Comparison of ENCODE assay signal across 17 cellular contexts in genomic region chr3:79410617-79411016, GRCh38.
DNase-seq lines count a peak whose midpoint lies in the region; ATAC-seq, FAIRE-seq and TF ChIP-seq lines count a peak whose summit lies in the region.
"Had no signal": no experiment of that assay in that cellular context is flagged by ENCODE, and none has a peak within 500 bp of the region (broad histone marks: within the 10 kb centered on the region; RNA-seq: fewer than 3 reads in every experiment).

No MANE protein-coding gene starts in this region.

- H3K79me2 ChIP-seq in H1 (ENCODE audit: control insufficient read depth in 1 of 2, insufficient read depth in 2 of 2, low read length in 2 of 2) (no peaks in the 10 kb centered on the region), smooth muscle cell (ENCODE audit: low read depth) (no peaks in the 10 kb centered on the region)

- POLR2A ChIA-PET in H1 (lab: Charles Lee; ENCODE audit: partially characterized antibody) = no interaction called here

- no peak overlapping the region for H2BK20ac ChIP-seq in H1 (ENCODE audit: low read length)

- no peak overlapping the region for H2BK15ac ChIP-seq in H1 (ENCODE audit: low read length)

- H2AFZ ChIP-seq in H1 (ENCODE audit: low read length) (peak overlapping the region; percentile 55; the same call in 1 of the 2 replicates), smooth muscle cell (ENCODE audit: low read depth) (peak overlapping the region; percentile 23)

- H3K4me3 ChIP-seq in H1 (ENCODE audit: extremely low read depth in 1 of 4, insufficient read depth in 2 of 4, low read depth in 3 of 4, low read length in 4 of 4) (no peak overlapping the region), right lobe of liver (peak overlapping the region in 1 of 3 donors; percentile 14), smooth muscle cell (no peak overlapping the region)

- H3K9me3 ChIP-seq in H1 (ENCODE audit: insufficient read depth in 2 of 2, low read depth in 1 of 2, low read length in 1 of 2) = no peaks in the 10 kb centered on the region
- no peaks in the 10 kb centered on the region for H3K9me3 ChIP-seq in right lobe of liver
- H3K9me3 ChIP-seq in smooth muscle cell (replicated peaks; ENCODE audit: low read depth) = no peaks in the 10 kb centered on the region

- H3K4me1 ChIP-seq in H1 (replicated peaks in 1 of 4; ENCODE audit: control insufficient read depth in 3 of 4, insufficient read depth in 4 of 4, low read length in 3 of 4) (no peaks in the 10 kb centered on the region), right lobe of liver (peaks cover 0 to 55% (median 3%) of the 10 kb centered on the region in 4 donors), smooth muscle cell (ENCODE audit: low read depth) (no peaks in the 10 kb centered on the region)

- H3K27me3 Mint-ChIP-seq in activated T-helper 17 cell treated with anti-CD3 and anti-CD28 coated beads, Interleukin-2, amount 50 U/mL, for 72 hours = no peaks in the 10 kb centered on the region
- H3K27me3 Mint-ChIP-seq: CD4-positive, alpha-beta memory T cell had no signal

- H2BK120ac ChIP-seq in H1 (replicated peaks; ENCODE audit: low read depth, low read length) = no peak overlapping the region

- H3K4me2 ChIP-seq in H1 (ENCODE audit: insufficient read depth in 1 of 2, low read depth in 2 of 2, low read length in 2 of 2) (no peak overlapping the region), smooth muscle cell (no peak overlapping the region)

- no peak overlapping the region for H2BK5ac ChIP-seq in H1 (ENCODE audit: low read depth, low read length)

- H3K56ac ChIP-seq in H1 (replicated peaks; ENCODE audit: insufficient read length, low read depth, low read length) = no peak overlapping the region

- H4K8ac ChIP-seq in H1 (ENCODE audit: extremely low read depth, insufficient read depth, low read length) = no peak overlapping the region

- H3F3A ChIP-seq in smooth muscle cell (ENCODE audit: low read depth) = no peaks in the 10 kb centered on the region

- no peaks in the 10 kb centered on the region for H3K79me1 ChIP-seq in H1 (ENCODE audit: low read depth, low read length)

- no peak overlapping the region for H3K4ac ChIP-seq in H1 (replicated peaks; ENCODE audit: insufficient read length, low read depth, low read length)

- peak; percentile 61 to 78 (median 71) for ATAC-seq in right lobe of liver
- ATAC-seq in activated T-helper 17 cell treated with anti-CD3 and anti-CD28 coated beads, Interleukin-2, amount 50 U/mL, for 72 hours (replicated peaks) = no peak

- no peak for TF ChIP-seq RAD21 in H1 (IDR thresholded peaks at IDR 0.05 in 1 of 2, conservative IDR thresholded peaks at IDR 0.05 in 1 of 2; ENCODE audit: low read depth in 2 of 2, low read length in 2 of 2)

- H3K36me3 ChIP-seq in H1 (ENCODE audit: control insufficient read depth in 2 of 4, insufficient read depth in 4 of 4, low read length in 3 of 4) (no peaks in the 10 kb centered on the region), right lobe of liver (no peaks in the 10 kb centered on the region), smooth muscle cell (ENCODE audit: low read depth) (no peaks in the 10 kb centered on the region)

- CTCF ChIA-PET in H1 (lab: Charles Lee; ENCODE audit: partially characterized antibody) = no interaction called here

- H2AK5ac ChIP-seq in H1 (ENCODE audit: low read depth, low read length) = no peak overlapping the region

- no peak overlapping the region for H3K27ac Mint-ChIP-seq in activated T-helper 17 cell treated with anti-CD3 and anti-CD28 coated beads, Interleukin-2, amount 50 U/mL, for 72 hours
- H3K27ac Mint-ChIP-seq: CD4-positive, alpha-beta memory T cell had no signal

- H2BK12ac ChIP-seq in H1 (ENCODE audit: low read depth, low read length) = no peak overlapping the region

- no peak overlapping the region for H3K18ac ChIP-seq in H1 (ENCODE audit: extremely low read depth, low read length)

- H3K9me3 Mint-ChIP-seq in activated T-helper 17 cell treated with anti-CD3 and anti-CD28 coated beads, Interleukin-2, amount 50 U/mL, for 72 hours = peaks cover 16% of the 10 kb centered on the region

- H3K14ac ChIP-seq in H1 (ENCODE audit: insufficient read length) = no peak overlapping the region

- H3K23ac ChIP-seq in H1 (ENCODE audit: insufficient read length) = no peak overlapping the region

- no peaks in the 10 kb centered on the region for H3K4me1 Mint-ChIP-seq in activated T-helper 17 cell treated with anti-CD3 and anti-CD28 coated beads, Interleukin-2, amount 50 U/mL, for 72 hours
- H3K4me1 Mint-ChIP-seq: CD4-positive, alpha-beta memory T cell had no signal

- no peak overlapping the region for H3K27ac ChIP-seq in H1 (ENCODE audit: low read depth, low read length)
- H3K27ac ChIP-seq in right lobe of liver = peak overlapping the region; percentile 14 to 50 (median 32)
- no peak overlapping the region for H3K27ac ChIP-seq in smooth muscle cell (ENCODE audit: low read depth)

- DNase-seq in H1 (ENCODE audit: low read depth in 1 of 2, low spot score in 2 of 2) (no peak), right lobe of liver (no peak), smooth muscle cell (lab: John Stamatoyannopoulos, UW; ENCODE audit: unreplicated experiment) (no peak), NCI-H69 (lab: John Stamatoyannopoulos, UW) (no peak), NCI-H82 treated with DMSO at 0.1 percent for 48 hours (lab: John Stamatoyannopoulos, UW; ENCODE audit: unreplicated experiment) (no peak)
- DNase-seq: C1 segment of cervical spinal cord; Calu3; CD4-positive, alpha-beta memory T cell; COR-L47; DMS53; DMS79 treated with DMSO at 0.1 percent for 48 hours; GF-D8; GOT3; H7; HCEC 1CT had no signal

- H4K20me1 ChIP-seq in H1 (replicated peaks in 1 of 2; ENCODE audit: control insufficient read depth in 1 of 2, insufficient read depth in 2 of 2, low read length in 2 of 2) (no peaks in the 10 kb centered on the region), smooth muscle cell (ENCODE audit: low read depth) (no peaks in the 10 kb centered on the region)

- H3K9ac ChIP-seq in H1 (replicated peaks in 1 of 4; ENCODE audit: extremely low read depth in 1 of 4, low read depth in 3 of 4, low read length in 3 of 4) (no peak overlapping the region), smooth muscle cell (ENCODE audit: low read depth) (no peak overlapping the region)

- H3K36me3 Mint-ChIP-seq in activated T-helper 17 cell treated with anti-CD3 and anti-CD28 coated beads, Interleukin-2, amount 50 U/mL, for 72 hours (ENCODE audit: low read depth) = no peaks in the 10 kb centered on the region
- H3K36me3 Mint-ChIP-seq: CD4-positive, alpha-beta memory T cell had no signal

- FAIRE-seq in H1 (lab: Jason Lieb, UNC) = no peak
- FAIRE-seq: GM12891 had no signal

- no peak for TF ChIP-seq EP300 in H1 (IDR thresholded peaks at IDR 0.05; ENCODE audit: borderline replicate concordance in 1 of 2, low read depth in 2 of 2, low read length in 2 of 2)

- no peaks in the 10 kb centered on the region for H3K27me3 ChIP-seq in H1 (replicated peaks in 1 of 4; ENCODE audit: control insufficient read depth in 3 of 4, extremely low read depth in 1 of 4, insufficient read depth in 3 of 4, low read length in 3 of 4)
- no peaks in the 10 kb centered on the region for H3K27me3 ChIP-seq in right lobe of liver
- H3K27me3 ChIP-seq in smooth muscle cell (ENCODE audit: low read depth) = peaks cover 25% of the 10 kb centered on the region

- TF ChIP-seq CTCF in H1 (IDR thresholded peaks at IDR 0.05; ENCODE audit: control extremely low read depth in 1 of 3, insufficient read depth in 1 of 3, low read depth in 1 of 3, low read length in 3 of 3) (no peak), right lobe of liver (IDR thresholded peaks at IDR 0.05) (no peak), smooth muscle cell (IDR thresholded peaks at IDR 0.05; ENCODE audit: borderline replicate concordance, insufficient read depth, poor library complexity, severe bottlenecking) (no peak)

- no peak overlapping the region for H4K5ac ChIP-seq in H1 (ENCODE audit: insufficient read length, low read depth, low read length)

- no peak for TF ChIP-seq POLR2A in H1 (IDR thresholded peaks at IDR 0.05; ENCODE audit: control extremely low read depth in 1 of 2, low read depth in 2 of 2, low read length in 2 of 2)
- no peak for TF ChIP-seq POLR2A in right lobe of liver (IDR thresholded peaks at IDR 0.05)

- no peak overlapping the region for H3K4me3 Mint-ChIP-seq in activated T-helper 17 cell treated with anti-CD3 and anti-CD28 coated beads, Interleukin-2, amount 50 U/mL, for 72 hours
- H3K4me3 Mint-ChIP-seq: CD4-positive, alpha-beta memory T cell had no signal

- intact Hi-C loops in right lobe of liver (cut with DNase I) = no loop called here

- 88% methylated on average over 2 of the region's 2 CpGs; no CpG with 5 or more reads in 1 of the 2 experiments for WGBS in H1 (ENCODE audit: extremely low coverage in 1 of 2, insufficient coverage in 1 of 2, insufficient read length in 1 of 2, insufficient replicate concordance in 2 of 2, low coverage in 1 of 2, low lambda C conversion rate in 2 of 2, missing lambda C conversion rate in 1 of 2), 2 experiments
- WGBS in right lobe of liver (ENCODE audit: insufficient coverage, low coverage, low lambda C conversion rate, missing lambda C conversion rate) = 39% methylated on average over 2 of the region's 2 CpGs
- 78% methylated on average over 2 of the region's 2 CpGs for WGBS in smooth muscle cell (ENCODE audit: low lambda C conversion rate)

- H3K23me2 ChIP-seq in H1 (ENCODE audit: low read depth, low read length) = no peaks in the 10 kb centered on the region

- no peak overlapping the region for H4K91ac ChIP-seq in H1 (replicated peaks; ENCODE audit: insufficient read length, low read length)

TF ChIP-seq in H1, 55 proteins besides CTCF, POLR2A, EP300 and RAD21:
- TF ChIP-seq CREB1 (IDR thresholded peaks at IDR 0.05) = no peak
- TF ChIP-seq USF2 (IDR thresholded peaks at IDR 0.05; ENCODE audit: low read length) = no peak
- no peak for TF ChIP-seq CBX5 (IDR thresholded peaks at IDR 0.05; ENCODE audit: low read depth, low read length)
- no peak for TF ChIP-seq CBX8 (IDR thresholded peaks at IDR 0.05; ENCODE audit: borderline replicate concordance, low read depth, low read length)
- no peak for TF ChIP-seq SP1 (IDR thresholded peaks at IDR 0.05; ENCODE audit: low read depth, low read length)

Comparison
In these comparisons a context has a peak if more than half of its experiments do, and no peak if none do; other contexts are left out.
1. H3K27ac ChIP-seq: peak in right lobe of liver (3 of 3); none in H1 (single experiment) and smooth muscle cell (single experiment).